13 cellular contexts compared by ENCODE assay signal in the genomic region with DNA sequence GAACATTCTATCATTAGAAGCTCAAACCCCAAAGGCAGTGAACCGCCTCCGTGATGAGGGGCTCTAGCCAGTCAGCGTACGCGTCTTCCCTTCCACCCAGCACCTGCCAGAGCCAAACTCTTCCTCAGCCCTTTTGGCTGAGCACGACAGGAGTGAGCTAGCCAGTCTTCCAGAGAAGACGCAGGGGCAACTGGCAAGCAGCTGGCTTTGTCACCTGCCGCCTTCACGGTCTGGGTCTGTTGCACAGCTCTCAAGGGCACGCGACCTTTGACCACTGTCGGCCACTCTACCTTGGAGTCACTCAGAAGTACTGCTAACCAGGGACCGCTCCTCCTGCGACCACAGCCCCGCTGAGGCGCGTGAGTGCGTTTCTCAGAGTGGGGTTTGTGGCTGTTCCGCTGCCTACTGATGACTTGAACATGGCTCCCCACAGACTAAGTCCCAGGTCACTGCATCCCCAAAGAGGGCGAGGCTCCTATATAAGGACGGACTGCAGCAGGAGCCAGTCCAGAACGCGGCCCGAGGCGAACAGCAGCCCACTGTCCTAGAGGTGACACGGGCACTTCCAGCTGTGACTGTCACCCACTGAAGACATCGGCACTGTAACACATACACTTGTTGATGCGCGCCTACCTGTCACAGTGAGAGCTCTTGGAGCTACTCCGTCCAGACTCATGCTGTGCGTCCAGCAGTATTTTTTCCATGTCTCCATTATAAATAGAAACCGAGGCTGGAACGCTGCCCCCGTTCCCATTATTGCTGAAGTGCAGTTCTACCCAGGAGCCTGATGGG. TPM values are rescaled to one million over a fixed set of nuclear protein-coding genes. Genes with fewer than 3 reads are reported as not detected.
DNase-seq lines count a peak whose midpoint lies in the region; ATAC-seq and TF ChIP-seq lines count a peak whose summit lies in the region.
"Had no signal": no experiment of that assay in that cellular context is flagged by ENCODE, and none has a peak within 500 bp of the region (broad histone marks: within the 10 kb centered on the region; RNA-seq: fewer than 3 reads in every experiment).

No MANE protein-coding gene starts in this region.

- H3K9me3 Mint-ChIP-seq in activated CD4-positive, alpha-beta T cell treated with anti-CD3 and anti-CD28 coated beads for 36 hours (ENCODE audit: low read depth): no peaks in the 10 kb centered on the region

- CTCF ChIA-PET in activated CD4-positive, alpha-beta T cell treated with anti-CD3 and anti-CD28 coated beads for 36 hours (lab: Charles Lee): interaction anchor here (0.5 to 1.2 kb wide), 6 partner anchors 8 to 1629 kb away, joined by 3 to 4 read pairs (median 4); a partner anchor contains a TSS

- intact Hi-C loops in activated CD4-positive, alpha-beta T cell treated with anti-CD3 and anti-CD28 coated beads for 36 hours (cut with DNase I, micrococcal nuclease): no loop called here
- intact Hi-C loops in left ventricle myocardium inferior (cut with micrococcal nuclease): loop anchor here (10.0 kb wide), 1 partner anchor 79 kb away; no protein-coding TSS in a partner anchor

- WGBS in tibial nerve, 2 donors: 81 to 82% methylated on average over 34 of the region's 34 CpGs

- POLR2A ChIA-PET in activated CD4-positive, alpha-beta T cell treated with anti-CD3 and anti-CD28 coated beads for 36 hours (lab: Charles Lee): interaction anchor here (0.6 to 1.0 kb wide), 2 partner anchors 19 to 174 kb away, joined by 3 to 4 read pairs; no protein-coding TSS in a partner anchor

- H3K4me3 ChIP-seq in left ventricle myocardium inferior (peak overlapping the region; percentile 43), tibial nerve (peak overlapping the region in 1 of 4 donors; percentile 3)
- H3K4me3 ChIP-seq: right lobe of liver had no signal

- H3K4me3 Mint-ChIP-seq in activated CD4-positive, alpha-beta T cell treated with anti-CD3 and anti-CD28 coated beads for 36 hours: peak overlapping the region; percentile 43

- H3K27ac Mint-ChIP-seq in activated CD4-positive, alpha-beta T cell treated with anti-CD3 and anti-CD28 coated beads for 36 hours: peak overlapping the region; percentile 81

- TF ChIP-seq CTCF in left ventricle myocardium inferior (IDR thresholded peaks at IDR 0.05; ENCODE audit: borderline replicate concordance) (peak; percentile 18), tibial nerve (IDR thresholded peaks at IDR 0.05) (no peak)

- H3K27ac ChIP-seq in left ventricle myocardium inferior (replicated peaks) (peak overlapping the region; percentile 79), tibial nerve (peak overlapping the region in 1 of 4 donors; percentile 44)
- H3K27ac ChIP-seq: KMS-11, right lobe of liver had no signal

- no peak for TF ChIP-seq EP300 in tibial nerve (IDR thresholded peaks at IDR 0.05)

- no peak for TF ChIP-seq POLR2A in tibial nerve (IDR thresholded peaks at IDR 0.05)

- H3K9me3 ChIP-seq in left ventricle myocardium inferior (replicated peaks) (no peaks in the 10 kb centered on the region), tibial nerve (no peaks in the 10 kb centered on the region)
- H3K9me3 ChIP-seq: right lobe of liver had no signal

- H3K4me1 Mint-ChIP-seq in activated CD4-positive, alpha-beta T cell treated with anti-CD3 and anti-CD28 coated beads for 36 hours: peaks cover 77% of the 10 kb centered on the region

- peaks cover 83% of the 10 kb centered on the region for H3K36me3 Mint-ChIP-seq in activated CD4-positive, alpha-beta T cell treated with anti-CD3 and anti-CD28 coated beads for 36 hours (ENCODE audit: low read depth)

- DNase-seq in activated CD4-positive, alpha-beta T cell treated with anti-CD3 and anti-CD28 coated beads for 36 hours: peak; percentile 27
- DNase-seq in activated CD4-positive, alpha-beta T cell treated with anti-CD3 and anti-CD28 coated beads, Interleukin-2, amount 50 U/mL, for 48 hours: no peak
- DNase-seq in activated CD8-positive, alpha-beta memory T cell treated with anti-CD3 and anti-CD28 coated beads, Interleukin-2, amount 50 U/mL, for 48 hours: peak; percentile 63
- peak; percentile 53 for DNase-seq in left ventricle myocardium inferior
- DNase-seq in stimulated activated naive CD8-positive, alpha-beta T cell treated with anti-CD3 and anti-CD28 coated beads, Interleukin-15, Interleukin-2, amounts not matched to agents 100 U/mL and 50 U/mL, for 24 hours: peak; percentile 23
- DNase-seq in NCI-H2227 (lab: John Stamatoyannopoulos, UW; ENCODE audit: unreplicated experiment): no peak
- no peak for DNase-seq in tibial nerve (ENCODE audit: low spot score in 2 of 2)
- DNase-seq: midbrain, NCI-H345, RPMI8226 had no signal

- peaks cover 66% of the 10 kb centered on the region for H3K4me1 ChIP-seq in left ventricle myocardium inferior
- peaks cover 0 to 16% (median 3%) of the 10 kb centered on the region in 4 donors for H3K4me1 ChIP-seq in tibial nerve

- H3K27me3 Mint-ChIP-seq in activated CD4-positive, alpha-beta T cell treated with anti-CD3 and anti-CD28 coated beads for 36 hours: no peaks in the 10 kb centered on the region

- peaks cover 29% of the 10 kb centered on the region for H3K36me3 ChIP-seq in left ventricle myocardium inferior
- peaks cover 0 to 72% (median 0%) of the 10 kb centered on the region in 3 donors for H3K36me3 ChIP-seq in tibial nerve

- ATAC-seq in activated CD4-positive, alpha-beta T cell treated with anti-CD3 and anti-CD28 coated beads for 36 hours: peak; percentile 43
- peak; percentile 38 for ATAC-seq in stimulated activated naive CD8-positive, alpha-beta T cell treated with anti-CD3 and anti-CD28 coated beads, Interleukin-15, Interleukin-2, amounts not matched to agents 100 U/mL and 50 U/mL, for 24 hours
- ATAC-seq in GM21825 (IDR thresholded peaks at IDR 0.05; ENCODE audit: unreplicated experiment): no peak

- H3K27me3 ChIP-seq in left ventricle myocardium inferior (ENCODE audit: low read depth) (no peaks in the 10 kb centered on the region), tibial nerve (no peaks in the 10 kb centered on the region)
- H3K27me3 ChIP-seq: right lobe of liver had no signal

RNA-seq across cellular contexts. Expression of a gene that starts 8.4 kb away (rescaled TPM):
- 100 to 1,000 TPM; 200 to 256 TPM for total RNA-seq in activated CD4-positive, alpha-beta T cell treated with anti-CD3 and anti-CD28 coated beads for 36 hours
- total RNA-seq in left ventricle myocardium inferior: 161 TPM
- total RNA-seq in tibial nerve: 100 to 1,000 TPM; 118 to 175 (median 137) TPM

Comparison
In these comparisons a context has a peak if more than half of its experiments do, and no peak if none do; other contexts are left out.
1. DNase-seq: peak in activated CD4-positive, alpha-beta T cell treated with anti-CD3 and anti-CD28 coated beads for 36 hours (single experiment), activated CD8-positive, alpha-beta memory T cell treated with anti-CD3 and anti-CD28 coated beads, Interleukin-2, amount 50 U/mL, for 48 hours (single experiment), left ventricle myocardium inferior (single experiment) and stimulated activated naive CD8-positive, alpha-beta T cell treated with anti-CD3 and anti-CD28 coated beads, Interleukin-15, Interleukin-2, amounts not matched to agents 100 U/mL and 50 U/mL, for 24 hours (single experiment); none in activated CD4-positive, alpha-beta T cell treated with anti-CD3 and anti-CD28 coated beads, Interleukin-2, amount 50 U/mL, for 48 hours (0 of 2), NCI-H2227 (single experiment) and tibial nerve (0 of 2).